23 cellular contexts compared by ENCODE assay signal in genomic region chr9:135371535-135371934, GRCh38.
"Had no signal": no experiment of that assay in that cellular context is flagged by ENCODE, and none has a peak within 500 bp of the region (broad histone marks: within the 10 kb centered on the region; RNA-seq: fewer than 3 reads in every experiment).

No MANE protein-coding gene starts in this region.

- H3K4me2 ChIP-seq: hepatocyte, neural progenitor cell, smooth muscle cell had no signal

- H3K9ac ChIP-seq: neural progenitor cell had no signal

- H3K27ac ChIP-seq: hepatocyte, left ventricle myocardium inferior, neural progenitor cell, ovary, right atrium auricular region, right lobe of liver, stomach, testis, thyroid gland, upper lobe of right lung had no signal

- H3K79me2 ChIP-seq: hepatocyte had no signal

- DNase-seq: islet precursor cell; left ventricle myocardium inferior; mesendoderm; naive B cell; natural killer cell; nephron progenitor cell; ovary; right lobe of liver; stimulated activated CD4-positive, alpha-beta T cell treated with anti-CD3 and anti-CD28 coated beads, Interleukin-1b, Interleukin-23, amount 100 ng/mL, for 48 hours; stimulated activated CD4-positive, alpha-beta T cell treated with anti-CD3 and anti-CD28 coated beads, Interleukin-2, amount 100 ng/mL, for 48 hours; stimulated activated naive B cell treated with anti-CD40 and anti-IgM and Interleukin-4, amounts not matched to agents 10 μg/mL and 1 μg/mL and 100 μg/mL, for 72 hours; stimulated activated naive CD8-positive, alpha-beta T cell treated with anti-CD3 and anti-CD28 coated beads, Interleukin-15, Interleukin-2, amounts not matched to agents 100 U/mL and 50 U/mL, for 24 hours; stomach; testis; thyroid gland; trophoblast cell; upper lobe of right lung had no signal

- H3K36me3 ChIP-seq: left ventricle myocardium inferior, neural progenitor cell, ovary, right atrium auricular region, right lobe of liver, stomach, thyroid gland, upper lobe of right lung had no signal

- H2AFZ ChIP-seq: hepatocyte, neural progenitor cell had no signal

- H3K4me3 ChIP-seq: hepatocyte, left ventricle myocardium inferior, lung, neural progenitor cell, ovary, right atrium auricular region, right lobe of liver, smooth muscle cell, stomach, testis, thyroid gland, upper lobe of right lung had no signal

- H3K9me3 ChIP-seq: left ventricle myocardium inferior, ovary, right atrium auricular region, right lobe of liver, stomach, testis, thyroid gland, upper lobe of right lung had no signal

- FAIRE-seq: urothelium cell line had no signal

- ATAC-seq: natural killer cell; right lobe of liver; stimulated activated naive B cell treated with anti-CD40 and anti-IgM and Interleukin-4, amounts not matched to agents 10 μg/mL and 1 μg/mL and 100 μg/mL, for 72 hours; stimulated activated naive CD8-positive, alpha-beta T cell treated with anti-CD3 and anti-CD28 coated beads, Interleukin-15, Interleukin-2, amounts not matched to agents 100 U/mL and 50 U/mL, for 24 hours; upper lobe of right lung had no signal

- H3K4me1 ChIP-seq: left ventricle myocardium inferior, right atrium auricular region, right lobe of liver, stomach, testis, thyroid gland, upper lobe of right lung had no signal

- H3K27me3 ChIP-seq: hepatocyte, neural progenitor cell, ovary, right atrium auricular region, right lobe of liver, testis, thyroid gland, upper lobe of right lung had no signal
